In genomic region chr7:29764227-29764626, GRCh38 we compare ENCODE assay signal across 13 cellular contexts. TPM values are rescaled to one million over a fixed set of nuclear protein-coding genes. Genes with fewer than 3 reads are reported as not detected.
A peak's percentile ranks its signal among the peaks of the same experiment; 100 is the strongest.
DNase-seq lines count a peak whose midpoint lies in the region; ATAC-seq and TF ChIP-seq lines count a peak whose summit lies in the region.
"Had no signal": no experiment of that assay in that cellular context is flagged by ENCODE, and none has a peak within 500 bp of the region (broad histone marks: within the 10 kb centered on the region; RNA-seq: fewer than 3 reads in every experiment).

No MANE protein-coding gene starts in this region.

- H3F3A ChIP-seq in neural progenitor cell (ENCODE audit: low read depth): no peaks in the 10 kb centered on the region

- no peak overlapping the region for H3K4me2 ChIP-seq in neural progenitor cell

- ATAC-seq in body of pancreas (no peak), HG03469 (IDR thresholded peaks at IDR 0.05; ENCODE audit: unreplicated experiment) (no peak), HG03354 (IDR thresholded peaks at IDR 0.05; ENCODE audit: poor library complexity, severe bottlenecking, unreplicated experiment) (no peak)
- no peak for ATAC-seq in naive thymus-derived CD4-positive, alpha-beta T cell
- ATAC-seq: stimulated activated memory B cell treated with anti-CD40 and anti-IgM and Interleukin-4, amounts not matched to agents 10 μg/mL and 1 μg/mL and 100 μg/mL, for 72 hours had no signal

- H3K9ac ChIP-seq in neural progenitor cell: no peak overlapping the region

- no peaks in the 10 kb centered on the region for H3K4me1 Mint-ChIP-seq in neural progenitor cell
- H3K4me1 Mint-ChIP-seq in naive thymus-derived CD4-positive, alpha-beta T cell: no peaks in the 10 kb centered on the region
- H3K4me1 Mint-ChIP-seq: stimulated activated memory B cell treated with anti-CD40 and anti-IgM and Interleukin-4, amounts not matched to agents 10 μg/mL and 1 μg/mL and 100 μg/mL, for 72 hours had no signal

- CTCF ChIA-PET in naive thymus-derived CD4-positive, alpha-beta T cell (lab: Charles Lee): no interaction called here

- no peaks in the 10 kb centered on the region for H3K4me1 ChIP-seq in body of pancreas
- H3K4me1 ChIP-seq in neural progenitor cell: peaks cover 6% of the 10 kb centered on the region
- no peaks in the 10 kb centered on the region for H3K4me1 ChIP-seq in naive thymus-derived CD4-positive, alpha-beta T cell (ENCODE audit: control insufficient read depth in 2 of 2, insufficient read depth in 2 of 2, low read length in 2 of 2)

- H3K9me3 ChIP-seq in body of pancreas: no peaks in the 10 kb centered on the region
- no peaks in the 10 kb centered on the region for H3K9me3 ChIP-seq in neural progenitor cell (ENCODE audit: low read depth)
- H3K9me3 ChIP-seq in naive thymus-derived CD4-positive, alpha-beta T cell (ENCODE audit: control insufficient read depth in 2 of 3, low read length in 3 of 3): no peaks in the 10 kb centered on the region

- H3K27me3 Mint-ChIP-seq in neural progenitor cell (ENCODE audit: insufficient read depth, low read depth): no peaks in the 10 kb centered on the region
- H3K27me3 Mint-ChIP-seq in naive thymus-derived CD4-positive, alpha-beta T cell: peaks cover 4 to 27% (median 13%) of the 10 kb centered on the region in 5 donors

- H3K27ac ChIP-seq in body of pancreas: no peak overlapping the region
- no peak overlapping the region for H3K27ac ChIP-seq in neural progenitor cell
- no peak overlapping the region for H3K27ac ChIP-seq in naive thymus-derived CD4-positive, alpha-beta T cell (ENCODE audit: low read depth, low read length)

- DNase-seq in NCI-H2171 treated with DMSO at 0.1 percent for 48 hours (lab: John Stamatoyannopoulos, UW) (peak; percentile 4), NCI-H2171 (lab: John Stamatoyannopoulos, UW) (no peak), LNCaP clone FGC (ENCODE audit: low read depth) (no peak), body of pancreas (peak in 2 of 4 donors; percentile 10 to 11), neural progenitor cell (ENCODE audit: low spot score) (peak; percentile 53)
- DNase-seq in naive thymus-derived CD4-positive, alpha-beta T cell: no peak
- DNase-seq: activated T-cell treated with anti-CD3 and anti-CD28 coated beads, Interleukin-2, amount 50 U/mL, for 48 hours; erythroblast; GDM1 had no signal

- no peak overlapping the region for H3K4me3 Mint-ChIP-seq in neural progenitor cell
- no peak overlapping the region for H3K4me3 Mint-ChIP-seq in naive thymus-derived CD4-positive, alpha-beta T cell
- H3K4me3 Mint-ChIP-seq: stimulated activated memory B cell treated with anti-CD40 and anti-IgM and Interleukin-4, amounts not matched to agents 10 μg/mL and 1 μg/mL and 100 μg/mL, for 72 hours had no signal

- H4K20me1 ChIP-seq in neural progenitor cell (ENCODE audit: low read depth): no peaks in the 10 kb centered on the region

- no peaks in the 10 kb centered on the region for H3K36me3 Mint-ChIP-seq in neural progenitor cell
- no peaks in the 10 kb centered on the region for H3K36me3 Mint-ChIP-seq in naive thymus-derived CD4-positive, alpha-beta T cell
- H3K36me3 Mint-ChIP-seq: stimulated activated memory B cell treated with anti-CD40 and anti-IgM and Interleukin-4, amounts not matched to agents 10 μg/mL and 1 μg/mL and 100 μg/mL, for 72 hours had no signal

- no peaks in the 10 kb centered on the region for H3K79me2 ChIP-seq in neural progenitor cell (ENCODE audit: low read depth)

- H3K27ac Mint-ChIP-seq in neural progenitor cell: no peak overlapping the region
- H3K27ac Mint-ChIP-seq in naive thymus-derived CD4-positive, alpha-beta T cell: no peak overlapping the region
- H3K27ac Mint-ChIP-seq: stimulated activated memory B cell treated with anti-CD40 and anti-IgM and Interleukin-4, amounts not matched to agents 10 μg/mL and 1 μg/mL and 100 μg/mL, for 72 hours had no signal

- TF ChIP-seq POLR2A in body of pancreas (IDR thresholded peaks at IDR 0.05): no peak

- H3K9me3 Mint-ChIP-seq in neural progenitor cell: peaks cover 5% of the 10 kb centered on the region
- H3K9me3 Mint-ChIP-seq in naive thymus-derived CD4-positive, alpha-beta T cell: peaks cover 0 to 3% (median 0%) of the 10 kb centered on the region in 11 donors
- H3K9me3 Mint-ChIP-seq: stimulated activated memory B cell treated with anti-CD40 and anti-IgM and Interleukin-4, amounts not matched to agents 10 μg/mL and 1 μg/mL and 100 μg/mL, for 72 hours had no signal

- H2AFZ ChIP-seq in neural progenitor cell (replicated peaks): no peak overlapping the region

- intact Hi-C loops in body of pancreas (cut with DNase I): no loop called here
- intact Hi-C loops in naive thymus-derived CD4-positive, alpha-beta T cell (cut with micrococcal nuclease): no loop called here

- H3K4me3 ChIP-seq in LNCaP clone FGC (ENCODE audit: low read depth, low read length) (no peak overlapping the region), body of pancreas (no peak overlapping the region), neural progenitor cell (no peak overlapping the region)
- H3K4me3 ChIP-seq in naive thymus-derived CD4-positive, alpha-beta T cell (ENCODE audit: low read length): no peak overlapping the region

- H3K27me3 ChIP-seq in body of pancreas (no peaks in the 10 kb centered on the region), neural progenitor cell (no peaks in the 10 kb centered on the region)
- H3K27me3 ChIP-seq in naive thymus-derived CD4-positive, alpha-beta T cell (ENCODE audit: control insufficient read depth in 2 of 2, insufficient read depth in 2 of 2, low read length in 2 of 2): no peaks in the 10 kb centered on the region

- TF ChIP-seq CTCF in LNCaP clone FGC (IDR thresholded peaks at IDR 0.05; ENCODE audit: control insufficient read depth, extremely low read depth, insufficient read depth): peak; percentile 18; the same call in 1 of the 2 replicates
- peak in 4 of 7 experiments; percentile 9 to 18 (median 16) for TF ChIP-seq CTCF in body of pancreas (IDR thresholded peaks at IDR 0.05)
- TF ChIP-seq CTCF in neural progenitor cell (IDR thresholded peaks at IDR 0.05): peak; percentile 54

- H3K36me3 ChIP-seq in body of pancreas (replicated peaks in 1 of 2; ENCODE audit: insufficient read depth in 1 of 2, low read depth in 2 of 2) (no peaks in the 10 kb centered on the region), neural progenitor cell (no peaks in the 10 kb centered on the region)
- H3K36me3 ChIP-seq in naive thymus-derived CD4-positive, alpha-beta T cell (ENCODE audit: control insufficient read depth in 2 of 3, insufficient read depth in 3 of 3, low read length in 3 of 3): no peaks in the 10 kb centered on the region

- WGBS in body of pancreas, 2 donors: 47 to 61% methylated on average over 2 of the region's 2 CpGs

- POLR2A ChIA-PET in naive thymus-derived CD4-positive, alpha-beta T cell (lab: Charles Lee): no interaction called here

RNA-seq across cellular contexts. Expression of gene WIPF3, which starts 42.1 kb away (rescaled TPM):
- total RNA-seq in body of pancreas (1 to 10 TPM in 1 of 2 donors, under 1 TPM in 1; 0.33 to 1.0 TPM), neural progenitor cell (ENCODE audit: low replicate concordance) (5.2 and 5.5 TPM in 2 replicates)
- under 1 TPM in 1 of 5 experiments, not detected in 4; 0.08 TPM for total RNA-seq in naive thymus-derived CD4-positive, alpha-beta T cell
- polyA plus RNA-seq in naive thymus-derived CD4-positive, alpha-beta T cell: not detected
- total RNA-seq: M059J had no signal

Comparison
In these comparisons a context has a peak if more than half of its experiments do, and no peak if none do; other contexts are left out.
1. DNase-seq: peak in NCI-H2171 treated with DMSO at 0.1 percent for 48 hours (single experiment) and neural progenitor cell (single experiment); none in NCI-H2171 (single experiment), LNCaP clone FGC (single experiment) and naive thymus-derived CD4-positive, alpha-beta T cell (0 of 9).
2. Peak in every context shown above with its lines, with median percentiles within 50 percentile points of each other: CTCF ChIP-seq.